Comparison of ENCODE assay signal across 9 cellular contexts in genomic region chr3:39810647-39811161, GRCh38. TPM values are rescaled to one million over a fixed set of nuclear protein-coding genes. Genes with fewer than 3 reads are reported as not detected.
A peak's percentile ranks its signal among the peaks of the same experiment; 100 is the strongest.
DNase-seq lines count a peak whose midpoint lies in the region; ATAC-seq and TF ChIP-seq lines count a peak whose summit lies in the region.
"Had no signal": no experiment of that assay in that cellular context is flagged by ENCODE, and none has a peak within 500 bp of the region (broad histone marks: within the 10 kb centered on the region; RNA-seq: fewer than 3 reads in every experiment).

No MANE protein-coding gene starts in this region.

- H3F3A ChIP-seq in neural progenitor cell (ENCODE audit: low read depth): peaks cover 32% of the 10 kb centered on the region

- H3K4me3 ChIP-seq in HUES64 (ENCODE audit: low read length): peak overlapping the region; percentile 57
- H3K4me3 ChIP-seq in neural progenitor cell: peak overlapping the region; percentile 64
- peak overlapping the region in 1 of 2 experiments; percentile 67 for H3K4me3 ChIP-seq in mesenchymal stem cell (ENCODE audit: insufficient read depth in 1 of 2, low read depth in 1 of 2, low read length in 2 of 2)

- H3K18ac ChIP-seq in mesenchymal stem cell (ENCODE audit: low read depth in 1 of 2, low read length in 2 of 2): no peak overlapping the region

- intact Hi-C loops in activated CD4-positive, alpha-beta T cell treated with anti-CD3 and anti-CD28 coated beads, Interleukin-2, amount 10 ng/mL, durations not matched to agents 24 days and 14 days (cut with micrococcal nuclease): no loop called here

- no peak overlapping the region for H3K14ac ChIP-seq in mesenchymal stem cell (ENCODE audit: low read length in 2 of 2)

- no peak for ATAC-seq in effector memory CD8-positive, alpha-beta T cell (replicated peaks)

- H3K79me2 ChIP-seq in neural progenitor cell (ENCODE audit: low read depth): no peaks in the 10 kb centered on the region

- H3K4ac ChIP-seq in mesenchymal stem cell (ENCODE audit: low read depth in 1 of 2, low read length in 2 of 2): no peak overlapping the region

- TF ChIP-seq CTCF in neural progenitor cell (IDR thresholded peaks at IDR 0.05): no peak

- H3K4me1 ChIP-seq in HUES64 (ENCODE audit: insufficient read depth, low read length) (no peaks in the 10 kb centered on the region; the same call in 1 of the 2 replicates), neural progenitor cell (peaks cover 14% of the 10 kb centered on the region), mesenchymal stem cell (ENCODE audit: control insufficient read depth, insufficient read depth, low read depth, low read length) (peaks cover 16% of the 10 kb centered on the region)

- peaks cover 0 to 10% of the 10 kb centered on the region in 2 donors for H3K9me3 Mint-ChIP-seq in effector memory CD8-positive, alpha-beta T cell
- peaks cover 2% of the 10 kb centered on the region for H3K9me3 Mint-ChIP-seq in neural progenitor cell
- H3K9me3 Mint-ChIP-seq in activated CD4-positive, alpha-beta T cell treated with anti-CD3 and anti-CD28 coated beads, Interleukin-2, amount 10 ng/mL, durations not matched to agents 24 days and 14 days: no peaks in the 10 kb centered on the region

- H3K4me1 Mint-ChIP-seq in effector memory CD8-positive, alpha-beta T cell (ENCODE audit: low read depth in 2 of 2): peaks cover 13 to 16% of the 10 kb centered on the region in 2 donors
- H3K4me1 Mint-ChIP-seq in neural progenitor cell: peaks cover 17% of the 10 kb centered on the region
- H3K4me1 Mint-ChIP-seq in activated CD4-positive, alpha-beta T cell treated with anti-CD3 and anti-CD28 coated beads, Interleukin-2, amount 10 ng/mL, durations not matched to agents 24 days and 14 days: peaks cover 9% of the 10 kb centered on the region

- H3K23ac ChIP-seq in mesenchymal stem cell (ENCODE audit: low read length in 2 of 2): no peak overlapping the region

- H3K79me1 ChIP-seq in mesenchymal stem cell (replicated peaks; ENCODE audit: low read length, poor library complexity, severe bottlenecking): no peaks in the 10 kb centered on the region

- no peak overlapping the region for H3K27ac Mint-ChIP-seq in effector memory CD8-positive, alpha-beta T cell
- H3K27ac Mint-ChIP-seq in neural progenitor cell: no peak overlapping the region
- H3K27ac Mint-ChIP-seq in activated CD4-positive, alpha-beta T cell treated with anti-CD3 and anti-CD28 coated beads, Interleukin-2, amount 10 ng/mL, durations not matched to agents 24 days and 14 days: no peak overlapping the region

- H2BK12ac ChIP-seq in mesenchymal stem cell (ENCODE audit: low read length in 2 of 2): no peak overlapping the region

- peaks cover 9% of the 10 kb centered on the region for H4K20me1 ChIP-seq in neural progenitor cell (ENCODE audit: low read depth)

- no peak overlapping the region for H4K91ac ChIP-seq in mesenchymal stem cell (ENCODE audit: low read length)

- H3K36me3 ChIP-seq in HUES64 (ENCODE audit: insufficient read depth, low read length) (no peaks in the 10 kb centered on the region), neural progenitor cell (no peaks in the 10 kb centered on the region), mesenchymal stem cell (ENCODE audit: control insufficient read depth in 1 of 2, insufficient read depth in 2 of 2, low read depth in 1 of 2, low read length in 2 of 2) (no peaks in the 10 kb centered on the region)

- H3K27ac ChIP-seq in HUES64 (ENCODE audit: low read depth, low read length) (no peak overlapping the region), neural progenitor cell (no peak overlapping the region), mesenchymal stem cell (ENCODE audit: low read length, poor library complexity, severe bottlenecking) (no peak overlapping the region)

- no peak overlapping the region for H2AK5ac ChIP-seq in mesenchymal stem cell (ENCODE audit: low read length, severe bottlenecking)

- peaks cover 47 to 74% of the 10 kb centered on the region in 2 donors for H3K27me3 Mint-ChIP-seq in effector memory CD8-positive, alpha-beta T cell
- H3K27me3 Mint-ChIP-seq in neural progenitor cell (ENCODE audit: insufficient read depth, low read depth): peaks cover 55% of the 10 kb centered on the region
- H3K27me3 Mint-ChIP-seq in activated CD4-positive, alpha-beta T cell treated with anti-CD3 and anti-CD28 coated beads, Interleukin-2, amount 10 ng/mL, durations not matched to agents 24 days and 14 days: peaks cover 63% of the 10 kb centered on the region

- no peak overlapping the region for H4K8ac ChIP-seq in mesenchymal stem cell (ENCODE audit: low read length)

- DNase-seq in Ammon's horn (ENCODE audit: low spot score) (peak; percentile 12), neural progenitor cell (ENCODE audit: low spot score) (peak; percentile 15), mesenchymal stem cell (no peak), DMS153 (lab: John Stamatoyannopoulos, UW) (no peak)
- no peak for DNase-seq in effector memory CD8-positive, alpha-beta T cell
- no peak for DNase-seq in activated CD8-positive, alpha-beta memory T cell treated with anti-CD3 and anti-CD28 coated beads, Interleukin-2, amount 50 U/mL, for 48 hours
- no peak for DNase-seq in activated CD4-positive, alpha-beta T cell treated with anti-CD3 and anti-CD28 coated beads, Interleukin-2, amount 10 ng/mL, durations not matched to agents 24 days and 14 days
- DNase-seq: OCI-M1 had no signal

- H3K4me2 ChIP-seq in neural progenitor cell (peak overlapping the region; percentile 94), mesenchymal stem cell (ENCODE audit: low read length, poor library complexity, severe bottlenecking) (no peak overlapping the region)

- peak overlapping the region; percentile 39 to 46 for H3K4me3 Mint-ChIP-seq in effector memory CD8-positive, alpha-beta T cell
- H3K4me3 Mint-ChIP-seq in neural progenitor cell: peak overlapping the region; percentile 93
- no peak overlapping the region for H3K4me3 Mint-ChIP-seq in activated CD4-positive, alpha-beta T cell treated with anti-CD3 and anti-CD28 coated beads, Interleukin-2, amount 10 ng/mL, durations not matched to agents 24 days and 14 days

- H3K36me3 Mint-ChIP-seq in effector memory CD8-positive, alpha-beta T cell (ENCODE audit: insufficient read depth): peaks cover 4% of the 10 kb centered on the region
- H3K36me3 Mint-ChIP-seq in neural progenitor cell: no peaks in the 10 kb centered on the region
- H3K36me3 Mint-ChIP-seq in activated CD4-positive, alpha-beta T cell treated with anti-CD3 and anti-CD28 coated beads, Interleukin-2, amount 10 ng/mL, durations not matched to agents 24 days and 14 days (ENCODE audit: low read depth): peaks cover 6% of the 10 kb centered on the region

- H2BK120ac ChIP-seq in mesenchymal stem cell (ENCODE audit: low read depth, low read length): no peak overlapping the region

- H2AFZ ChIP-seq in neural progenitor cell (replicated peaks): no peak overlapping the region
- no peak overlapping the region for H2AFZ ChIP-seq in mesenchymal stem cell (ENCODE audit: low read depth, low read length)

- 4% methylated on average over 15 of the region's 16 CpGs for WGBS in HUES64
- WGBS in mesenchymal stem cell: 5% methylated on average over 14 of the region's 16 CpGs

- H2BK15ac ChIP-seq in mesenchymal stem cell (ENCODE audit: low read depth, poor library complexity, severe bottlenecking): no peak overlapping the region

- H3K9ac ChIP-seq in HUES64 (ENCODE audit: low read depth, low read length): no peak overlapping the region
- H3K9ac ChIP-seq in neural progenitor cell: no peak overlapping the region
- H3K9ac ChIP-seq in mesenchymal stem cell (ENCODE audit: low read length): no peak overlapping the region

- no peak overlapping the region for H2BK5ac ChIP-seq in mesenchymal stem cell (ENCODE audit: low read depth, low read length, poor library complexity, severe bottlenecking)

- no peaks in the 10 kb centered on the region for H3K9me3 ChIP-seq in HUES64 (ENCODE audit: insufficient read depth, low read depth, low read length)
- no peaks in the 10 kb centered on the region for H3K9me3 ChIP-seq in neural progenitor cell (ENCODE audit: low read depth)
- H3K9me3 ChIP-seq in mesenchymal stem cell (ENCODE audit: control insufficient read depth, low read length): no peaks in the 10 kb centered on the region

- peaks cover 64% of the 10 kb centered on the region for H3K27me3 ChIP-seq in HUES64 (ENCODE audit: insufficient read depth, low read length)
- peaks cover 69% of the 10 kb centered on the region for H3K27me3 ChIP-seq in neural progenitor cell
- H3K27me3 ChIP-seq in mesenchymal stem cell (ENCODE audit: control insufficient read depth in 1 of 2, insufficient read depth in 1 of 2, low read length in 2 of 2): peaks cover 47 to 78% of the 10 kb centered on the region in 2 experiments

RNA-seq across cellular contexts. Expression of gene MYRIP, which starts 1.3 kb away (rescaled TPM):
- 1.00 TPM for polyA plus RNA-seq in HUES64 (2013, experiment 1 of 2)
- polyA plus RNA-seq in HUES64 (2013, experiment 2 of 2): 1.5 TPM
- total RNA-seq in neural progenitor cell (ENCODE audit: low replicate concordance): 0.28 and 0.62 TPM in 2 replicates
- polyA plus RNA-seq in mesenchymal stem cell (2013, experiment 1 of 2): not detected
- not detected for polyA plus RNA-seq in mesenchymal stem cell (2013, experiment 2 of 2)
- not detected in 2 replicates for total RNA-seq in activated CD4-positive, alpha-beta T cell treated with anti-CD3 and anti-CD28 coated beads, Interleukin-2, amount 10 ng/mL, durations not matched to agents 24 days and 14 days

Comparison
In these comparisons a context has a peak if more than half of its experiments do, and no peak if none do; other contexts are left out.
1. DNase-seq: peak in Ammon's horn (single experiment) and neural progenitor cell (single experiment); none in effector memory CD8-positive, alpha-beta T cell (0 of 3), mesenchymal stem cell (single experiment), activated CD8-positive, alpha-beta memory T cell treated with anti-CD3 and anti-CD28 coated beads, Interleukin-2, amount 50 U/mL, for 48 hours (single experiment), DMS153 (single experiment) and activated CD4-positive, alpha-beta T cell treated with anti-CD3 and anti-CD28 coated beads, Interleukin-2, amount 10 ng/mL, durations not matched to agents 24 days and 14 days (single experiment).